1 cellular context compared by ENCODE assay signal in the genomic region with DNA sequence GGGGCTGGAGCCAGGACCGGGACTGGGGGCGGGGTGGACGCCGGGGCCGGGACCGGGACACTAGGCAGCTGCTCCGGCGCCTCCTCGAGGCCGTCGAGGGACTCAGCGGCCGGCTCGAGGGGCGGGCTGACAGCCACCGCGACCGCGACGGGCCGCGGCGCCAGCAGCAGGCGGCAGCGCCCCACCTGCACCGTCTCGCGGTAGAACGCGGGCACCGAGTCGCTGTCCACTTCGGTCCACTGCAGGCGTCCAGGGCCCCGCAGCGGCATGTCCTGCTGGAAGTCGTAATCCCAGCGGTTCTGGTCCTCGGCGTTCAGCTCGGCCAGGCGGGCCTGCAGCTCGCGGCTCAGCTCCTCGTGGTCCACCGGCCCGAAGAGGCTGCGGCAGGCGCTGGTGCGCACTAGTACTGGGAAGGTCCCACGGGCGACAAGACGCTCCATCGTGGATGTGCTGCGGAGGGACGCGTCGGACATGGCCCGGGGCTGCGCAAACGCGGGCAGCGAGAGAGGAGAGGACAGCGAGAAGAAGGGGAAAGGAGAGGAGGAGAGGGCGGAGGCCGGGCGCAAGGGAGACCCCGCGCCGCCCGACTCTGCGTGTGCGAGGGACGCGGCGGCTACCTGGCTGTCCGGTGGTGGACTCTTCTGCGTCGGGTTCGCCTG.
TF ChIP-seq lines count a peak whose summit lies in the region.

No MANE protein-coding gene starts in this region.

TF ChIP-seq in K562, 482 proteins besides CTCF, POLR2A, EP300 and RAD21 (continued from another document):
- TF ChIP-seq CHAMP1 (IDR thresholded peaks at IDR 0.05) (no peak), ZSCAN32 (CRISPR knock-in tag; IDR thresholded peaks at IDR 0.05) (no peak), YBX1 (IDR thresholded peaks at IDR 0.05) (no peak), SAP30 (IDR thresholded peaks at IDR 0.05; ENCODE audit: borderline replicate concordance, insufficient read depth, low read depth, low read length, poor library complexity, severe bottlenecking) (peak; percentile 81), SFPQ (IDR thresholded peaks at IDR 0.05; ENCODE audit: low read depth, low read length) (no peak), FOXJ2 (tag; IDR thresholded peaks at IDR 0.05) (no peak), STAG1 (CRISPR knock-in tag; IDR thresholded peaks at IDR 0.05; ENCODE audit: borderline replicate concordance) (peak; percentile 53), ZMIZ1 (IDR thresholded peaks at IDR 0.05; ENCODE audit: low read depth in 2 of 2, low read length in 2 of 2) (no peak), ZNF551 (CRISPR knock-in tag; IDR thresholded peaks at IDR 0.05) (no peak), SNRNP70 (optimal IDR thresholded peaks at IDR 0.05; ENCODE audit: low read depth, low read length) (no peak), DNMT1 (IDR thresholded peaks at IDR 0.05) (no peak), RBM17 (IDR thresholded peaks at IDR 0.05; ENCODE audit: borderline replicate concordance, low read depth, low read length) (no peak), KAT7 (CRISPR knock-in tag; IDR thresholded peaks at IDR 0.05; ENCODE audit: borderline replicate concordance) (peak; percentile 92; the same call in 1 of the 2 replicates), HMGXB4 (CRISPR knock-in tag; IDR thresholded peaks at IDR 0.05) (no peak), DPF2 (IDR thresholded peaks at IDR 0.05) (peak; percentile 20; the same call in 1 of the 2 replicates)
- TF ChIP-seq, protein P1, sequence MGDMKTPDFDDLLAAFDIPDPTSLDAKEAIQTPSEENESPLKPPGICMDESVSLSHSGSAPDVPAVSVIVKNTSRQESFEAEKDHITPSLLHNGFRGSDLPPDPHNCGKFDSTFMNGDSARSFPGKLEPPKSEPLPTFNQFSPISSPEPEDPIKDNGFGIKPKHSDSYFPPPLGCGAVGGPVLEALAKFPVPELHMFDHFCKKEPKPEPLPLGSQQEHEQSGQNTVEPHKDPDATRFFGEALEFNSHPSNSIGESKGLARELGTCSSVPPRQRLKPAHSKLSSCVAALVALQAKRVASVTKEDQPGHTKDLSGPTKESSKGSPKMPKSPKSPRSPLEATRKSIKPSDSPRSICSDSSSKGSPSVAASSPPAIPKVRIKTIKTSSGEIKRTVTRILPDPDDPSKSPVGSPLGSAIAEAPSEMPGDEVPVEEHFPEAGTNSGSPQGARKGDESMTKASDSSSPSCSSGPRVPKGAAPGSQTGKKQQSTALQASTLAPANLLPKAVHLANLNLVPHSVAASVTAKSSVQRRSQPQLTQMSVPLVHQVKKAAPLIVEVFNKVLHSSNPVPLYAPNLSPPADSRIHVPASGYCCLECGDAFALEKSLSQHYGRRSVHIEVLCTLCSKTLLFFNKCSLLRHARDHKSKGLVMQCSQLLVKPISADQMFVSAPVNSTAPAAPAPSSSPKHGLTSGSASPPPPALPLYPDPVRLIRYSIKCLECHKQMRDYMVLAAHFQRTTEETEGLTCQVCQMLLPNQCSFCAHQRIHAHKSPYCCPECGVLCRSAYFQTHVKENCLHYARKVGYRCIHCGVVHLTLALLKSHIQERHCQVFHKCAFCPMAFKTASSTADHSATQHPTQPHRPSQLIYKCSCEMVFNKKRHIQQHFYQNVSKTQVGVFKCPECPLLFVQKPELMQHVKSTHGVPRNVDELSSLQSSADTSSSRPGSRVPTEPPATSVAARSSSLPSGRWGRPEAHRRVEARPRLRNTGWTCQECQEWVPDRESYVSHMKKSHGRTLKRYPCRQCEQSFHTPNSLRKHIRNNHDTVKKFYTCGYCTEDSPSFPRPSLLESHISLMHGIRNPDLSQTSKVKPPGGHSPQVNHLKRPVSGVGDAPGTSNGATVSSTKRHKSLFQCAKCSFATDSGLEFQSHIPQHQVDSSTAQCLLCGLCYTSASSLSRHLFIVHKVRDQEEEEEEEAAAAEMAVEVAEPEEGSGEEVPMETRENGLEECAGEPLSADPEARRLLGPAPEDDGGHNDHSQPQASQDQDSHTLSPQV (IDR thresholded peaks at IDR 0.05): no peak
- TF ChIP-seq, protein P2, sequence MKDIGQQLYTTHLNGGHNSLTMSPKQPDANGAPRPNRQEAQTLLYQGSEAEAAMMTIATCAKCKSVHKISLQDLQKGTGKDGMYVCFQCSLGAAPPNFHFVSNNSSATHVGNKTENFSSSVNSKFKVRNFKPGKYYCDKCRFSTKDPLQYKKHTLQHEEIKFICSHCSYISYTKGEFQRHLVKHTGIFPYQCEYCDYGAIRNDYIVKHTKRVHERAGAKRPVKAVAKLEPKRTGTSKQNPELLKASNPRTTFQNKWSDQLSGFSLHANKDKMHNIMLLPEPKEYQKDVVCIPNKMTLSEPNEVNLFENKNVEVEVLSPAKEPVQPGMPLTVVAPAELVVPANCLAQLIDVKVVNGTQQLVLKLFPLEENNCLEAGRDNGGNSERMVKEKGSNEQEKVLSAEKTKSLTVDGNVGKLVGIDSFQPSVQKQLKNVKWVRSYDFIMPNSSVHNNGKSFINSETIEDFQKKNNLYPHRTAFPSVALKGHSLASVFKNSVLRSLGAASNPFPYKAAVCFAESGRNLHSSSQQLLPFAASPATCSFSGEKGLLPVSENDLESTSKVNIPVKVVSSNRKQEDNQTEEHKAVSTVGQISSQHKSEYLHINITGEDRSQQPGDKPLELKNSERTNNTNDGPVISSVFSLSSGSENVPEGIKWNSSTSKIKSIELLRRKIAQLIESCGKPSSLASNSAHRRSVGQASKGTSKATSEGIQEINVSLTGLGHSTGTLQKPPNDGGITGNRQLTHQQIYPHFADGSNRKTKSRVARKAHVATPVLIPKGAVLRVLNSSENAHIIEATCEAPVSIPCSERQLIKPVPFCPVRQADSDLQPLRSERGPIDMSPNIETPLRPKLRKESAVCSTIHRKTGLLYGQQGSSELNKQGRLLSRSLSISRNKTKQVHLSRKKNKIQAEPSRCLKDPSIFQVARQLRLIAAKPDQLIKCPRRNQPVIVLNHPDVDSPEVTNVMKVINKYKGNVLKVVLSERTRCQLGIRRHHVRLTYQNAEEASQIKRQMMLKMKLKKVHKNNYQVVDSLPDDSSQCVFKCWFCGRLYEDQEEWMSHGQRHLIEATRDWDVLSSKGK (CRISPR knock-in tag; IDR thresholded peaks at IDR 0.05): no peak
- TF ChIP-seq, protein P3, sequence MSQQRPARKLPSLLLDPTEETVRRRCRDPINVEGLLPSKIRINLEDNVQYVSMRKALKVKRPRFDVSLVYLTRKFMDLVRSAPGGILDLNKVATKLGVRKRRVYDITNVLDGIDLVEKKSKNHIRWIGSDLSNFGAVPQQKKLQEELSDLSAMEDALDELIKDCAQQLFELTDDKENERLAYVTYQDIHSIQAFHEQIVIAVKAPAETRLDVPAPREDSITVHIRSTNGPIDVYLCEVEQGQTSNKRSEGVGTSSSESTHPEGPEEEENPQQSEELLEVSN (IDR thresholded peaks at IDR 0.05; ENCODE audit: borderline replicate concordance in 1 of 2, extremely low read depth in 1 of 2, insufficient read depth in 1 of 2, insufficient read length in 1 of 2, low read depth in 1 of 2, low read length in 1 of 2, poor library complexity in 1 of 2, severe bottlenecking in 1 of 2): peak; percentile 87 to 93
